In the genomic region with DNA sequence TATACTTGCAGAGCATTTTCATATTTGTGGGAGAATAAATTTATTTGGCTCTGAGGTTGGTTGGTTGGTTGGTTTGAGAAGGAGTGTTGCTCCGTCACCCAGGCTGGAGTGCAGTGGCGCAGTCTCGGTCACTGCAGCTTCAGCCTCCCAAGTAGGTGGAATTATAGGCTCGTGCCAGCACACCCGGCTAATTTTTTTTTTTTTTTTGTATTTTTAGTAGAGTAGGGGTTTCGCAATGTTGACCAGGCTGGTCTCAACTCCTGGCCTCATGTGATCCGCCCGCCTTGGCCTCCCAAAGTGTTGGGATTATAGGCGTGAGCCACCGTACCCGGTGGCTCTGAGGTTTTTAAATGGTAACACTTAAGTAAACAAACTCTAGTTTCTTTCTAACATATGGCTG, we compare ENCODE assay signal across 17 cellular contexts.
A peak's percentile ranks its signal among the peaks of the same experiment; 100 is the strongest.
DNase-seq lines count a peak whose midpoint lies in the region; ATAC-seq and TF ChIP-seq lines count a peak whose summit lies in the region.
"Had no signal": no experiment of that assay in that cellular context is flagged by ENCODE, and none has a peak within 500 bp of the region (broad histone marks: within the 10 kb centered on the region; RNA-seq: fewer than 3 reads in every experiment).

No MANE protein-coding gene starts in this region.

- no peaks in the 10 kb centered on the region for H3K27me3 ChIP-seq in mammary epithelial cell (ENCODE audit: insufficient read depth, low read length)
- H3K27me3 ChIP-seq in lower lobe of right lung (ENCODE audit: low read depth), result no peaks in the 10 kb centered on the region
- H3K27me3 ChIP-seq in upper lobe of left lung, result no peaks in the 10 kb centered on the region
- H3K27me3 ChIP-seq: BLaER1 had no signal

- BruUV-seq in MCF 10A (replicated peaks; lab: Mats Ljungman, UMichigan) (no TSS peak), mammary epithelial cell (replicated peaks; lab: Mats Ljungman, UMichigan) (no TSS peak)

- H3K36me3 ChIP-seq in mammary epithelial cell (ENCODE audit: insufficient read depth, low read length) (no peaks in the 10 kb centered on the region), lower lobe of right lung (no peaks in the 10 kb centered on the region), upper lobe of left lung (no peaks in the 10 kb centered on the region)
- H3K36me3 ChIP-seq: BLaER1 had no signal

- H3K27ac Mint-ChIP-seq in MCF 10A (ENCODE audit: low read depth, unreplicated experiment) (peak overlapping the region; percentile 57), WTC11 (0 out of 2 replicates have a peak overlapping the region, but pooled peaks have one; percentile 39)
- H3K27ac Mint-ChIP-seq: CD8-positive, alpha-beta memory T cell had no signal

- 90% methylated on average over 11 of the region's 11 CpGs for WGBS in mammary epithelial cell (ENCODE audit: low coverage, missing lambda C conversion rate)
- 66 to 71% methylated on average over 11 of the region's 11 CpGs for WGBS in upper lobe of left lung, 2 donors

- TF ChIP-seq CTCF in MCF 10A (IDR thresholded peaks at IDR 0.05; ENCODE audit: unreplicated experiment) (no peak), mammary epithelial cell (conservative IDR thresholded peaks at IDR 0.05 in 1 of 2, IDR thresholded peaks at IDR 0.05 in 1 of 2; ENCODE audit: extremely low read depth in 1 of 2, insufficient read depth in 1 of 2, low read depth in 1 of 2, low read length in 2 of 2) (no peak), WTC11 (IDR thresholded peaks at IDR 0.05) (no peak), lower lobe of right lung (IDR thresholded peaks at IDR 0.05) (no peak), upper lobe of left lung (IDR thresholded peaks at IDR 0.05) (no peak)

- no peak for ATAC-seq in WTC11
- ATAC-seq in lower lobe of right lung, result peak; percentile 66 to 84
- ATAC-seq in upper lobe of left lung (ENCODE audit: low FRiP score in 2 of 2), result peak; percentile 39 to 40
- ATAC-seq in HG03342 (IDR thresholded peaks at IDR 0.05; ENCODE audit: unreplicated experiment), result no peak
- no peak for ATAC-seq in GM21576 (IDR thresholded peaks at IDR 0.05; ENCODE audit: unreplicated experiment)
- ATAC-seq: HCT116 had no signal

- dilution Hi-C loops in mammary epithelial cell (cut with HindIII; ENCODE audit: low sequenced_read_pairs), result no loop called here

- peaks cover 91% of the 10 kb centered on the region for H3K79me2 ChIP-seq in mammary epithelial cell (ENCODE audit: insufficient read depth, low read length)

- H3K9me3 ChIP-seq in mammary epithelial cell (replicated peaks; ENCODE audit: insufficient read depth, low read length) (no peaks in the 10 kb centered on the region), lower lobe of right lung (no peaks in the 10 kb centered on the region), upper lobe of left lung (no peaks in the 10 kb centered on the region)
- H3K9me3 ChIP-seq: Caco-2 had no signal

- POLR2A ChIA-PET in MCF 10A (lab: Yijun Ruan, JAX) (interaction anchor here (1.2 kb wide), 1 partner anchor 65 kb away, joined by 4 read pairs; no protein-coding TSS in a partner anchor), WTC11 (lab: Charles Lee) (no interaction called here)

- TF ChIP-seq EP300 in upper lobe of left lung (IDR thresholded peaks at IDR 0.05), result no peak

- no peak overlapping the region for H3K9ac ChIP-seq in mammary epithelial cell (ENCODE audit: insufficient read depth, low read length)
- H3K9ac ChIP-seq: BLaER1 had no signal

- DNase-seq in MCF 10A (ENCODE audit: unreplicated experiment), result peak; percentile 30
- DNase-seq in mammary epithelial cell, result no peak
- DNase-seq in WTC11 (ENCODE audit: low spot score), result no peak
- DNase-seq in lower lobe of right lung, result peak; percentile 66
- DNase-seq in upper lobe of left lung, result no peak
- no peak for DNase-seq in DMS114 treated with DMSO at 0.1 percent for 48 hours (lab: John Stamatoyannopoulos, UW; ENCODE audit: unreplicated experiment)
- DNase-seq: AML-193; Caco-2; CD8-positive, alpha-beta memory T cell; DMS53; GF-D8; IMR-90 had no signal

- no peak overlapping the region for H2AFZ ChIP-seq in mammary epithelial cell (ENCODE audit: low read depth, low read length)

- H3K4me1 Mint-ChIP-seq in MCF 10A (ENCODE audit: insufficient read depth, unreplicated experiment) (peaks cover 34% of the 10 kb centered on the region), WTC11 (peaks cover 45% of the 10 kb centered on the region)
- H3K4me1 Mint-ChIP-seq: CD8-positive, alpha-beta memory T cell had no signal

- no peak overlapping the region for H3K4me2 ChIP-seq in mammary epithelial cell (ENCODE audit: insufficient read depth, low read depth, low read length)
- H3K4me2 ChIP-seq: BLaER1 had no signal

- TF ChIP-seq POLR2A in upper lobe of left lung (IDR thresholded peaks at IDR 0.05), result peak in 1 of 4 donors; percentile 18

- H3K27me3 Mint-ChIP-seq in MCF 10A (ENCODE audit: insufficient read depth, unreplicated experiment), result no peaks in the 10 kb centered on the region
- no peaks in the 10 kb centered on the region for H3K27me3 Mint-ChIP-seq in WTC11 (ENCODE audit: low read depth)

- in situ Hi-C loops in mammary epithelial cell (cut with MboI; ENCODE audit: low sequenced_read_pairs in 2 of 2), result no loop called here

- no peak overlapping the region for H3K4me3 Mint-ChIP-seq in MCF 10A (ENCODE audit: unreplicated experiment)
- H3K4me3 Mint-ChIP-seq in WTC11, result no peak overlapping the region
- H3K4me3 Mint-ChIP-seq: CD8-positive, alpha-beta memory T cell had no signal

- H3K4me3 ChIP-seq in mammary epithelial cell (replicated peaks in 1 of 3; ENCODE audit: insufficient read depth in 1 of 3, low read depth in 2 of 3, low read length in 3 of 3) (no peak overlapping the region), lower lobe of right lung (no peak overlapping the region), upper lobe of left lung (no peak overlapping the region)
- H3K4me3 ChIP-seq: BLaER1 had no signal

- H3K4me1 ChIP-seq in mammary epithelial cell (ENCODE audit: insufficient read depth, low read length) (peaks cover 14% of the 10 kb centered on the region), lower lobe of right lung (no peaks in the 10 kb centered on the region), upper lobe of left lung (peaks cover 0 to 6% (median 2%) of the 10 kb centered on the region in 4 donors)

- intact Hi-C loops in MCF 10A (cut with micrococcal nuclease) (no loop called here), mammary epithelial cell (cut with micrococcal nuclease) (no loop called here), lower lobe of right lung (cut with DNase I) (no loop called here)

- H3K9me3 Mint-ChIP-seq in MCF 10A (ENCODE audit: unreplicated experiment) (no peaks in the 10 kb centered on the region), WTC11 (peaks cover 11% of the 10 kb centered on the region; the same call in 1 of the 2 replicates)
- H3K9me3 Mint-ChIP-seq: CD8-positive, alpha-beta memory T cell had no signal

- no peaks in the 10 kb centered on the region for H3K36me3 Mint-ChIP-seq in MCF 10A (ENCODE audit: insufficient read depth, unreplicated experiment)
- peaks cover 6% of the 10 kb centered on the region; the same call in 1 of the 2 replicates for H3K36me3 Mint-ChIP-seq in WTC11

- H3K27ac ChIP-seq in mammary epithelial cell (ENCODE audit: insufficient read depth, low read depth, low read length) (no peak overlapping the region), lower lobe of right lung (no peak overlapping the region), upper lobe of left lung (peak overlapping the region in 1 of 4 donors; percentile 38)
- H3K27ac ChIP-seq: 22Rv1, BLaER1 had no signal

- no peaks in the 10 kb centered on the region for H4K20me1 ChIP-seq in mammary epithelial cell (ENCODE audit: insufficient read depth, low read length)
- H4K20me1 ChIP-seq: BLaER1 had no signal

- CTCF ChIA-PET in MCF 10A (lab: Yijun Ruan, JAX), result no interaction called here
- CTCF ChIA-PET in mammary epithelial cell (lab: Charles Lee; ENCODE audit: low non-redundant PET), result no interaction called here
- CTCF ChIA-PET in WTC11 (lab: Charles Lee), result no interaction called here

TF ChIP-seq in WTC11, 78 proteins besides CTCF, POLR2A, EP300 and RAD21 (continues in another document):
- TF ChIP-seq ATF1 (CRISPR knock-in tag; IDR thresholded peaks at IDR 0.05) (no peak), TEAD1 (CRISPR knock-in tag; IDR thresholded peaks at IDR 0.05) (no peak), HMGA2 (CRISPR knock-in tag; IDR thresholded peaks at IDR 0.05) (no peak), SOX15 (CRISPR knock-in tag; IDR thresholded peaks at IDR 0.05) (no peak), NFE2L1 (CRISPR knock-in tag; IDR thresholded peaks at IDR 0.05) (no peak)
- TF ChIP-seq, protein P1, sequence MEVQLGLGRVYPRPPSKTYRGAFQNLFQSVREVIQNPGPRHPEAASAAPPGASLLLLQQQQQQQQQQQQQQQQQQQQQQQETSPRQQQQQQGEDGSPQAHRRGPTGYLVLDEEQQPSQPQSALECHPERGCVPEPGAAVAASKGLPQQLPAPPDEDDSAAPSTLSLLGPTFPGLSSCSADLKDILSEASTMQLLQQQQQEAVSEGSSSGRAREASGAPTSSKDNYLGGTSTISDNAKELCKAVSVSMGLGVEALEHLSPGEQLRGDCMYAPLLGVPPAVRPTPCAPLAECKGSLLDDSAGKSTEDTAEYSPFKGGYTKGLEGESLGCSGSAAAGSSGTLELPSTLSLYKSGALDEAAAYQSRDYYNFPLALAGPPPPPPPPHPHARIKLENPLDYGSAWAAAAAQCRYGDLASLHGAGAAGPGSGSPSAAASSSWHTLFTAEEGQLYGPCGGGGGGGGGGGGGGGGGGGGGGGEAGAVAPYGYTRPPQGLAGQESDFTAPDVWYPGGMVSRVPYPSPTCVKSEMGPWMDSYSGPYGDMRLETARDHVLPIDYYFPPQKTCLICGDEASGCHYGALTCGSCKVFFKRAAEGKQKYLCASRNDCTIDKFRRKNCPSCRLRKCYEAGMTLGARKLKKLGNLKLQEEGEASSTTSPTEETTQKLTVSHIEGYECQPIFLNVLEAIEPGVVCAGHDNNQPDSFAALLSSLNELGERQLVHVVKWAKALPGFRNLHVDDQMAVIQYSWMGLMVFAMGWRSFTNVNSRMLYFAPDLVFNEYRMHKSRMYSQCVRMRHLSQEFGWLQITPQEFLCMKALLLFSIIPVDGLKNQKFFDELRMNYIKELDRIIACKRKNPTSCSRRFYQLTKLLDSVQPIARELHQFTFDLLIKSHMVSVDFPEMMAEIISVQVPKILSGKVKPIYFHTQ (CRISPR knock-in tag; IDR thresholded peaks at IDR 0.05), result no peak
- TF ChIP-seq, protein P2, sequence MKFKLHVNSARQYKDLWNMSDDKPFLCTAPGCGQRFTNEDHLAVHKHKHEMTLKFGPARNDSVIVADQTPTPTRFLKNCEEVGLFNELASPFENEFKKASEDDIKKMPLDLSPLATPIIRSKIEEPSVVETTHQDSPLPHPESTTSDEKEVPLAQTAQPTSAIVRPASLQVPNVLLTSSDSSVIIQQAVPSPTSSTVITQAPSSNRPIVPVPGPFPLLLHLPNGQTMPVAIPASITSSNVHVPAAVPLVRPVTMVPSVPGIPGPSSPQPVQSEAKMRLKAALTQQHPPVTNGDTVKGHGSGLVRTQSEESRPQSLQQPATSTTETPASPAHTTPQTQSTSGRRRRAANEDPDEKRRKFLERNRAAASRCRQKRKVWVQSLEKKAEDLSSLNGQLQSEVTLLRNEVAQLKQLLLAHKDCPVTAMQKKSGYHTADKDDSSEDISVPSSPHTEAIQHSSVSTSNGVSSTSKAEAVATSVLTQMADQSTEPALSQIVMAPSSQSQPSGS (CRISPR knock-in tag; IDR thresholded peaks at IDR 0.05; ENCODE audit: borderline replicate concordance, low read depth), result no peak

Comparison
In these comparisons a context has a peak if more than half of its experiments do, and no peak if none do; other contexts are left out.
1. DNase-seq: peak in MCF 10A (single experiment) and lower lobe of right lung (single experiment); none in mammary epithelial cell (single experiment), WTC11 (single experiment), upper lobe of left lung (0 of 2) and DMS114 treated with DMSO at 0.1 percent for 48 hours (single experiment).
2. ATAC-seq: peak in lower lobe of right lung (2 of 2) and upper lobe of left lung (2 of 2); none in WTC11 (single experiment), HG03342 (single experiment) and GM21576 (single experiment).